In genomic region chr6:28587011-28587745, GRCh38 we compare ENCODE assay signal across 8 cellular contexts.
DNase-seq lines count a peak whose midpoint lies in the region; ATAC-seq and TF ChIP-seq lines count a peak whose summit lies in the region.

No MANE protein-coding gene starts in this region.

- TF ChIP-seq POLR2A in Raji (IDR thresholded peaks at IDR 0.05; ENCODE audit: insufficient read depth, low read depth, low read length) = peak; percentile 65

- no peaks in the 10 kb centered on the region for H3K9me3 Mint-ChIP-seq in activated naive CD4-positive, alpha-beta T cell treated with anti-CD3 and anti-CD28 coated beads, Interleukin-2, amount 50 U/mL, for 72 hours

- H3K36me3 ChIP-seq in right atrium auricular region = no peaks in the 10 kb centered on the region

- H3K36me3 Mint-ChIP-seq in activated naive CD4-positive, alpha-beta T cell treated with anti-CD3 and anti-CD28 coated beads, Interleukin-2, amount 50 U/mL, for 72 hours = peaks cover 6 to 35% of the 10 kb centered on the region in 2 donors

- DNase-seq in HT-29 (ENCODE audit: low spot score) = peak; percentile 87
- peak in 1 of 2 donors; percentile 71 for DNase-seq in activated naive CD4-positive, alpha-beta T cell treated with anti-CD3 and anti-CD28 coated beads, Interleukin-2, amount 50 U/mL, for 72 hours (ENCODE audit: low spot score in 2 of 2)
- no peak for DNase-seq in right atrium auricular region (ENCODE audit: low spot score)
- DNase-seq in retina = peak; percentile 93
- no peak for DNase-seq in dedifferentiated amniotic fluid mesenchymal stem cell (ENCODE audit: extremely low spot score)

- TF ChIP-seq CTCF in C4-2B (conservative IDR thresholded peaks at IDR 0.05) (no peak), right atrium auricular region (IDR thresholded peaks at IDR 0.05) (no peak)

- peak overlapping the region; percentile 79 for H3K27ac ChIP-seq in C4-2B
- H3K27ac ChIP-seq in right atrium auricular region = no peak overlapping the region

- no peaks in the 10 kb centered on the region for H3K27me3 ChIP-seq in right atrium auricular region

- H3K27ac Mint-ChIP-seq in activated naive CD4-positive, alpha-beta T cell treated with anti-CD3 and anti-CD28 coated beads, Interleukin-2, amount 50 U/mL, for 72 hours = peak overlapping the region; percentile 26 to 50

- peak; percentile 74 for ATAC-seq in GM19438 (IDR thresholded peaks at IDR 0.05; ENCODE audit: low read depth, unreplicated experiment)
- peak; percentile 73 to 84 for ATAC-seq in activated naive CD4-positive, alpha-beta T cell treated with anti-CD3 and anti-CD28 coated beads, Interleukin-2, amount 50 U/mL, for 72 hours

- no peaks in the 10 kb centered on the region for H3K9me3 ChIP-seq in right atrium auricular region

- no peaks in the 10 kb centered on the region for H3K4me1 ChIP-seq in right atrium auricular region

- H3K4me3 ChIP-seq in right atrium auricular region = peak overlapping the region; percentile 55 to 57

Comparison
In these comparisons a context has a peak if more than half of its experiments do, and no peak if none do; other contexts are left out.
1. DNase-seq: peak in HT-29 (single experiment) and retina (single experiment); none in right atrium auricular region (single experiment) and dedifferentiated amniotic fluid mesenchymal stem cell (single experiment).